Comparison of ENCODE assay signal across 1 cellular context in genomic region chr3:64685331-64685799, GRCh38.
TF ChIP-seq lines count a peak whose summit lies in the region.

No MANE protein-coding gene starts in this region.

TF ChIP-seq in SK-N-SH, 30 proteins besides CTCF, POLR2A, EP300 and RAD21 (continued from another document):
- no peak for TF ChIP-seq PBX3 (IDR thresholded peaks at IDR 0.05)
- no peak for TF ChIP-seq MEF2A (IDR thresholded peaks at IDR 0.05; ENCODE audit: borderline replicate concordance, low read depth)
- no peak; the same call in 1 of the 2 replicates for TF ChIP-seq GATA2 (CRISPR knock-in tag; IDR thresholded peaks at IDR 0.05)
